Comparison of ENCODE assay signal across 12 cellular contexts in genomic region chr4:130563891-130564418, GRCh38.
DNase-seq lines count a peak whose midpoint lies in the region; ATAC-seq and TF ChIP-seq lines count a peak whose summit lies in the region.
"Had no signal": no experiment of that assay in that cellular context is flagged by ENCODE, and none has a peak within 500 bp of the region (broad histone marks: within the 10 kb centered on the region; RNA-seq: fewer than 3 reads in every experiment).

No MANE protein-coding gene starts in this region.

- no peaks in the 10 kb centered on the region for H3K27me3 Mint-ChIP-seq in MCF 10A (ENCODE audit: insufficient read depth, unreplicated experiment)
- H3K27me3 Mint-ChIP-seq: activated CD8-positive, alpha-beta memory T cell treated with anti-CD3 and anti-CD28 coated beads, Interleukin-2, amount 10 ng/mL, durations not matched to agents 7 days and 5 days had no signal

- H3K4me1 ChIP-seq in heart right ventricle (no peaks in the 10 kb centered on the region), mesendoderm (ENCODE audit: control insufficient read depth, low read depth, low read length) (no peaks in the 10 kb centered on the region), upper lobe of right lung (no peaks in the 10 kb centered on the region)

- H3K79me2 ChIP-seq in mesendoderm (ENCODE audit: control insufficient read depth, insufficient read depth, low read length): no peaks in the 10 kb centered on the region

- no peaks in the 10 kb centered on the region for H3K79me1 ChIP-seq in mesendoderm (ENCODE audit: low read length)

- TF ChIP-seq CTCF in heart right ventricle (IDR thresholded peaks at IDR 0.05): no peak
- TF ChIP-seq CTCF in MCF 10A (IDR thresholded peaks at IDR 0.05; ENCODE audit: unreplicated experiment): no peak
- no peak for TF ChIP-seq CTCF in upper lobe of right lung (IDR thresholded peaks at IDR 0.05)

- intact Hi-C loops in heart right ventricle (cut with DNase I) (no loop called here), left ventricle myocardium superior (cut with micrococcal nuclease) (no loop called here), MCF 10A (cut with micrococcal nuclease) (loop anchor here (1.0 to 2.0 kb wide), 2 partner anchors 244 to 529 kb away; no protein-coding TSS in a partner anchor), upper lobe of right lung (cut with DNase I) (no loop called here)

- no peak overlapping the region for H3K4me2 ChIP-seq in mesendoderm (ENCODE audit: low read length)

- H3K9me3 Mint-ChIP-seq in MCF 10A (ENCODE audit: unreplicated experiment): no peaks in the 10 kb centered on the region

- H3K27ac Mint-ChIP-seq in MCF 10A (ENCODE audit: low read depth, unreplicated experiment): peak overlapping the region; percentile 17
- H3K27ac Mint-ChIP-seq: activated CD8-positive, alpha-beta memory T cell treated with anti-CD3 and anti-CD28 coated beads, Interleukin-2, amount 10 ng/mL, durations not matched to agents 7 days and 5 days had no signal

- ATAC-seq in heart right ventricle (no peak), left ventricle myocardium superior (no peak), upper lobe of right lung (peak; percentile 31), HG03571 (IDR thresholded peaks at IDR 0.05; ENCODE audit: unreplicated experiment) (no peak), HG02938 (IDR thresholded peaks at IDR 0.05; ENCODE audit: unreplicated experiment) (no peak)
- ATAC-seq: activated CD8-positive, alpha-beta memory T cell treated with anti-CD3 and anti-CD28 coated beads, Interleukin-2, amount 10 ng/mL, durations not matched to agents 7 days and 5 days had no signal

- H3K4me3 ChIP-seq in heart right ventricle (peak overlapping the region in 6 of 10 donors; percentile 10 to 34 (median 23)), mesendoderm (ENCODE audit: low read length) (no peak overlapping the region), upper lobe of right lung (peak overlapping the region; percentile 29)

- H3K27ac ChIP-seq in heart right ventricle: no peak overlapping the region
- no peak overlapping the region for H3K27ac ChIP-seq in mesendoderm (ENCODE audit: low read depth, low read length)
- H3K27ac ChIP-seq in upper lobe of right lung: no peak overlapping the region
- H3K27ac ChIP-seq: epithelial cell of prostate had no signal

- peaks cover 17% of the 10 kb centered on the region for H3K4me1 Mint-ChIP-seq in MCF 10A (ENCODE audit: insufficient read depth, unreplicated experiment)
- H3K4me1 Mint-ChIP-seq: activated CD8-positive, alpha-beta memory T cell treated with anti-CD3 and anti-CD28 coated beads, Interleukin-2, amount 10 ng/mL, durations not matched to agents 7 days and 5 days had no signal

- DNase-seq in heart right ventricle: no peak
- DNase-seq in left ventricle myocardium superior: no peak
- no peak for DNase-seq in MCF 10A (ENCODE audit: unreplicated experiment)
- DNase-seq in mesendoderm: no peak
- no peak for DNase-seq in upper lobe of right lung
- DNase-seq in NK-92 (lab: John Stamatoyannopoulos, UW; ENCODE audit: unreplicated experiment): no peak
- DNase-seq: 8988T; activated CD8-positive, alpha-beta memory T cell treated with anti-CD3 and anti-CD28 coated beads, Interleukin-2, amount 10 ng/mL, durations not matched to agents 7 days and 5 days; occipital lobe had no signal

- no peak overlapping the region for H2BK5ac ChIP-seq in mesendoderm (ENCODE audit: low read length)

- H2BK15ac ChIP-seq in mesendoderm (replicated peaks; ENCODE audit: low read depth): no peak overlapping the region

- peak overlapping the region; percentile 44 for H3K18ac ChIP-seq in mesendoderm (ENCODE audit: low read length)

- BruUV-seq in MCF 10A (replicated peaks; lab: Mats Ljungman, UMichigan): no TSS peak

- 8 to 15% methylated on average over 1 of the region's 1 CpG for WGBS in heart right ventricle, 2 donors
- WGBS in mesendoderm (ENCODE audit: extremely low coverage, insufficient coverage, low lambda C conversion rate): no CpG with 5 or more reads among the region's 1 CpG

- CTCF ChIA-PET in MCF 10A (lab: Yijun Ruan, JAX): interaction anchor here (0.7 to 1.5 kb wide), 8 partner anchors 15 to 1062 kb away, joined by 3 to 5 read pairs (median 3); no protein-coding TSS in a partner anchor

- H3K36me3 ChIP-seq in heart right ventricle: no peaks in the 10 kb centered on the region
- H3K36me3 ChIP-seq in mesendoderm (ENCODE audit: control insufficient read depth, insufficient read depth, low read length): no peaks in the 10 kb centered on the region
- H3K36me3 ChIP-seq in upper lobe of right lung: no peaks in the 10 kb centered on the region

- peak overlapping the region; percentile 62 for H3K4ac ChIP-seq in mesendoderm (ENCODE audit: low read depth, low read length)

- H3K27me3 ChIP-seq in heart right ventricle (no peaks in the 10 kb centered on the region), mesendoderm (ENCODE audit: insufficient read depth, low read length, poor library complexity) (no peaks in the 10 kb centered on the region), upper lobe of right lung (no peaks in the 10 kb centered on the region)

- H4K8ac ChIP-seq in mesendoderm (ENCODE audit: low read depth, low read length): peak overlapping the region; percentile 41

- no peak overlapping the region for H2AK5ac ChIP-seq in mesendoderm (ENCODE audit: low read length)

- H3K56ac ChIP-seq in mesendoderm (ENCODE audit: low read length): no peak overlapping the region

- no peaks in the 10 kb centered on the region for H3K36me3 Mint-ChIP-seq in MCF 10A (ENCODE audit: insufficient read depth, unreplicated experiment)
- H3K36me3 Mint-ChIP-seq: activated CD8-positive, alpha-beta memory T cell treated with anti-CD3 and anti-CD28 coated beads, Interleukin-2, amount 10 ng/mL, durations not matched to agents 7 days and 5 days had no signal

- H3K9me3 ChIP-seq in heart right ventricle (peaks cover 0 to 12% (median 0%) of the 10 kb centered on the region in 11 donors), upper lobe of right lung (no peaks in the 10 kb centered on the region)

- peak overlapping the region; percentile 74 for H3K4me3 Mint-ChIP-seq in MCF 10A (ENCODE audit: unreplicated experiment)
- H3K4me3 Mint-ChIP-seq: activated CD8-positive, alpha-beta memory T cell treated with anti-CD3 and anti-CD28 coated beads, Interleukin-2, amount 10 ng/mL, durations not matched to agents 7 days and 5 days had no signal

- H2BK120ac ChIP-seq in mesendoderm (ENCODE audit: low read depth, low read length): peak overlapping the region; percentile 65

- H3K9ac ChIP-seq in mesendoderm (ENCODE audit: low read length): no peak overlapping the region

- H4K5ac ChIP-seq in mesendoderm (ENCODE audit: low read length): no peak overlapping the region

- no peak overlapping the region for H3K23ac ChIP-seq in mesendoderm (ENCODE audit: low read length)

- POLR2A ChIA-PET in MCF 10A (lab: Yijun Ruan, JAX): interaction anchor here (1.1 kb wide), 1 partner anchor 19 kb away, joined by 3 read pairs; no protein-coding TSS in a partner anchor
